10 cellular contexts compared by ENCODE assay signal in the genomic region with DNA sequence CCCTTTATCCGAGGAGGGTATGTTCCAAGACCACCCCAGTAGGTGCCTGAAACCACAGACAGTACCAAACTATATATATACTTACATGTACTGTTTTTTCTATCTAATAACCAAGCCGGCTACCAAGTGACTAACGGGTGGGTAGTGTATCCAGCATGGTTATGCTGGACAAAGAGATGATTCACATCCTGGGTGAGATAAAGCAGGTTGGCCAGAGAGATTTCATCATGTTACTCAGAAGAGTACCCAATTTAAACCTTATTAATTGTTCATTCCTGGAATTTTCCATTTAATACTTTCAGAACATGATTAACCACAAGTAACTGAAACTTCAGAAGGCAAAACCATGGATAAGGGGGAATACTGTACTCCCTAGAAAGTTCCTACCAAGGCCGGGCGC. TPM values are rescaled to one million over a fixed set of nuclear protein-coding genes. Genes with fewer than 3 reads are reported as not detected.
A peak's percentile ranks its signal among the peaks of the same experiment; 100 is the strongest.
DNase-seq lines count a peak whose midpoint lies in the region; ATAC-seq and TF ChIP-seq lines count a peak whose summit lies in the region.
"Had no signal": no experiment of that assay in that cellular context is flagged by ENCODE, and none has a peak within 500 bp of the region (broad histone marks: within the 10 kb centered on the region; RNA-seq: fewer than 3 reads in every experiment).

No MANE protein-coding gene starts in this region.

- H3K36me3 Mint-ChIP-seq in T-cell, result peaks cover 40% of the 10 kb centered on the region

- H3K27me3 Mint-ChIP-seq in T-cell, result no peaks in the 10 kb centered on the region

- peak; percentile 93 for DNase-seq in EL
- DNase-seq in NCI-H460 (ENCODE audit: extremely low read depth, low read depth), result peak; percentile 37
- peak; percentile 82 to 94 for DNase-seq in cardiac fibroblast (ENCODE audit: low read depth in 2 of 2)
- DNase-seq in non-pigmented ciliary epithelial cell (ENCODE audit: low read depth), result peak; percentile 87
- no peak for DNase-seq in NCI-H345 treated with DMSO at 0.1 percent for 48 hours (lab: John Stamatoyannopoulos, UW; ENCODE audit: unreplicated experiment)
- no peak for DNase-seq in NCI-H345 (lab: John Stamatoyannopoulos, UW)
- DNase-seq in T-cell, result no peak
- DNase-seq: DND-41 had no signal

- POLR2A ChIA-PET in T-cell (lab: Charles Lee), result no interaction called here

- H3K4me3 Mint-ChIP-seq in T-cell, result no peak overlapping the region

- no peak overlapping the region for H3K27ac Mint-ChIP-seq in T-cell

- H3K4me1 Mint-ChIP-seq in T-cell, result no peaks in the 10 kb centered on the region

- no peak for ATAC-seq in HG02588 (IDR thresholded peaks at IDR 0.05; ENCODE audit: unreplicated experiment)
- ATAC-seq in T-cell (replicated peaks in 1 of 4), result no peak

- no peak overlapping the region for H3K4me3 ChIP-seq in cardiac fibroblast (replicated peaks in 1 of 2; ENCODE audit: low read depth in 2 of 2, low read length in 2 of 2)

- no peaks in the 10 kb centered on the region for H3K9me3 Mint-ChIP-seq in T-cell
- H3K9me3 Mint-ChIP-seq: activated naive CD4-positive, alpha-beta T cell treated with anti-CD3 and anti-CD28 coated beads, Interleukin-2, amount 50 U/mL, for 72 hours had no signal

- TF ChIP-seq CTCF in cardiac fibroblast (IDR thresholded peaks at IDR 0.05; ENCODE audit: low read depth, low read length), result no peak

- CTCF ChIA-PET in T-cell (lab: Charles Lee), result no interaction called here

RNA-seq across cellular contexts. Expression of a gene that starts 46.5 kb away (rescaled TPM):
- total RNA-seq in NCI-H460 (2014; rRNA removed; shearing (Covaris generic)), result 51.8 and 53.7 TPM in 2 replicates
- 36.0 and 57.9 TPM in 2 replicates for polyA plus RNA-seq in NCI-H460 (2014; cell fraction: nucleus; rRNA removed)
- 10 to 100 TPM; 45.7 to 77.4 (median 54.5) TPM for total RNA-seq in T-cell

Comparison
In these comparisons a context has a peak if more than half of its experiments do, and no peak if none do; other contexts are left out.
1. DNase-seq: peak in EL (single experiment), NCI-H460 (single experiment), cardiac fibroblast (2 of 2) and non-pigmented ciliary epithelial cell (single experiment); none in NCI-H345 treated with DMSO at 0.1 percent for 48 hours (single experiment), NCI-H345 (single experiment) and T-cell (0 of 34).